ENCODE assay signal across 25 cellular contexts in genomic region chr2:228378233-228378632, GRCh38.
"Had no signal": no experiment of that assay in that cellular context is flagged by ENCODE, and none has a peak within 500 bp of the region (broad histone marks: within the 10 kb centered on the region; RNA-seq: fewer than 3 reads in every experiment).

No MANE protein-coding gene starts in this region.

- H3K27me3 ChIP-seq: brain microvascular endothelial cell, SJCRH30 had no signal

- DNase-seq: activated CD4-positive, alpha-beta T cell treated with anti-CD3 and anti-CD28 coated beads, Interleukin-2, amount 10 ng/mL, durations not matched to agents 24 days and 14 days; activated CD4-positive, alpha-beta T cell treated with anti-CD3 and anti-CD28 coated beads, Interleukin-2, amount 50 U/mL, for 4 hours; activated CD8-positive, alpha-beta T cell treated with anti-CD3 and anti-CD28 coated beads for 36 hours; activated effector memory CD4-positive, alpha-beta T cell treated with anti-CD3 and anti-CD28 coated beads, Interleukin-2, amount 50 U/mL, for 16 hours; activated naive CD4-positive, alpha-beta T cell; activated naive CD4-positive, alpha-beta T cell treated with anti-CD3 and anti-CD28 coated beads, Interleukin-2, amount 50 U/mL, for 16 hours; activated naive CD8-positive, alpha-beta T cell treated with anti-CD3 and anti-CD28 coated beads for 36 hours; activated T-cell treated with anti-CD3 and anti-CD28 coated beads, Interleukin-2, amount 50 U/mL, for 1 hour; activated T-cell treated with anti-CD3 and anti-CD28 coated beads, Interleukin-2, amount 50 U/mL, for 72 hours; amniotic stem cell; aorta; brain microvascular endothelial cell; NCI-H1105; NCI-H1417 treated with DMSO at 0.1 percent for 48 hours; NCI-H187 treated with DMSO at 0.1 percent for 48 hours; NCI-H2171 treated with DMSO at 0.1 percent for 48 hours; NCI-H2227 treated with DMSO at 0.1 percent for 48 hours; NCI-H510A treated with DMSO at 0.1 percent for 48 hours; NCI-H526 treated with DMSO at 0.1 percent for 48 hours; PC-9; SJCRH30; T1000 had no signal

- H3K27me3 Mint-ChIP-seq: activated CD4-positive, alpha-beta T cell treated with anti-CD3 and anti-CD28 coated beads, Interleukin-2, amount 10 ng/mL, durations not matched to agents 24 days and 14 days; activated CD8-positive, alpha-beta T cell treated with anti-CD3 and anti-CD28 coated beads for 36 hours; activated naive CD8-positive, alpha-beta T cell treated with anti-CD3 and anti-CD28 coated beads for 36 hours; activated T-helper 17 cell treated with anti-CD3 and anti-CD28 coated beads, Interleukin-2, amount 50 U/mL, for 72 hours had no signal

- H3K27ac Mint-ChIP-seq: activated CD4-positive, alpha-beta T cell treated with anti-CD3 and anti-CD28 coated beads, Interleukin-2, amount 10 ng/mL, durations not matched to agents 24 days and 14 days; activated CD8-positive, alpha-beta T cell treated with anti-CD3 and anti-CD28 coated beads for 36 hours; activated naive CD8-positive, alpha-beta T cell treated with anti-CD3 and anti-CD28 coated beads for 36 hours; activated T-cell treated with anti-CD3 and anti-CD28 coated beads, Interleukin-2, amount 50 U/mL, for 72 hours; activated T-helper 17 cell treated with anti-CD3 and anti-CD28 coated beads, Interleukin-2, amount 50 U/mL, for 72 hours had no signal

- H3K4me1 Mint-ChIP-seq: activated CD4-positive, alpha-beta T cell treated with anti-CD3 and anti-CD28 coated beads, Interleukin-2, amount 10 ng/mL, durations not matched to agents 24 days and 14 days; activated naive CD8-positive, alpha-beta T cell treated with anti-CD3 and anti-CD28 coated beads for 36 hours; activated T-helper 17 cell treated with anti-CD3 and anti-CD28 coated beads, Interleukin-2, amount 50 U/mL, for 72 hours had no signal

- H3K36me3 ChIP-seq: brain microvascular endothelial cell, SJCRH30 had no signal

- H3K36me3 Mint-ChIP-seq: activated naive CD8-positive, alpha-beta T cell treated with anti-CD3 and anti-CD28 coated beads for 36 hours had no signal

- H3K9me3 Mint-ChIP-seq: activated CD4-positive, alpha-beta T cell treated with anti-CD3 and anti-CD28 coated beads, Interleukin-2, amount 10 ng/mL, durations not matched to agents 24 days and 14 days; activated CD8-positive, alpha-beta T cell treated with anti-CD3 and anti-CD28 coated beads for 36 hours; activated T-helper 17 cell treated with anti-CD3 and anti-CD28 coated beads, Interleukin-2, amount 50 U/mL, for 72 hours had no signal

- H3K9me3 ChIP-seq: SJCRH30 had no signal

- H3K27ac ChIP-seq: brain microvascular endothelial cell, PC-9, RWPE1, SJCRH30, SK-N-MC had no signal

- ATAC-seq: activated CD8-positive, alpha-beta T cell treated with anti-CD3 and anti-CD28 coated beads for 36 hours; activated T-cell treated with anti-CD3 and anti-CD28 coated beads, Interleukin-2, amount 50 U/mL, for 72 hours; activated T-helper 17 cell treated with anti-CD3 and anti-CD28 coated beads, Interleukin-2, amount 50 U/mL, for 72 hours had no signal

- H3K4me3 Mint-ChIP-seq: activated CD4-positive, alpha-beta T cell treated with anti-CD3 and anti-CD28 coated beads, Interleukin-2, amount 10 ng/mL, durations not matched to agents 24 days and 14 days; activated CD8-positive, alpha-beta T cell treated with anti-CD3 and anti-CD28 coated beads for 36 hours; activated naive CD8-positive, alpha-beta T cell treated with anti-CD3 and anti-CD28 coated beads for 36 hours; activated T-cell treated with anti-CD3 and anti-CD28 coated beads, Interleukin-2, amount 50 U/mL, for 72 hours; activated T-helper 17 cell treated with anti-CD3 and anti-CD28 coated beads, Interleukin-2, amount 50 U/mL, for 72 hours had no signal

- H3K4me1 ChIP-seq: SJCRH30 had no signal

- H3K4me3 ChIP-seq: PC-9, SJCRH30, SK-N-MC had no signal

- H3K4me2 ChIP-seq: PC-9 had no signal

- H2AFZ ChIP-seq: PC-9 had no signal
